Comparison of ENCODE assay signal across 8 cellular contexts in genomic region chr3:195954752-195955119, GRCh38. TPM values are rescaled to one million over a fixed set of nuclear protein-coding genes. Genes with fewer than 3 reads are reported as not detected.
DNase-seq lines count a peak whose midpoint lies in the region; ATAC-seq and TF ChIP-seq lines count a peak whose summit lies in the region.
"Not testable (repeated sequence)": the region's sequence is repeated elsewhere in the genome, so short reads cannot be mapped to it uniquely, and the experiment has no call there.

No MANE protein-coding gene starts in this region.

- H3K27ac ChIP-seq in CD8-positive, alpha-beta memory T cell (ENCODE audit: low read depth, low read length): not testable (repeated sequence)

- ATAC-seq in GM21515 (IDR thresholded peaks at IDR 0.05; ENCODE audit: unreplicated experiment): peak; percentile 46
- ATAC-seq in HG03135 (IDR thresholded peaks at IDR 0.05; ENCODE audit: unreplicated experiment): peak; percentile 51
- ATAC-seq in SK-N-SH treated with all-trans-retinoic acid at 6 μM for 48 hours: peak; percentile 68
- ATAC-seq in natural killer cell: peak; percentile 41 to 61 (median 53)

- intact Hi-C loops in activated naive CD4-positive, alpha-beta T cell treated with anti-CD3 and anti-CD28 coated beads for 36 hours (cut with micrococcal nuclease): loop anchor here (5.0 kb wide), 1 partner anchor 37 kb away; no protein-coding TSS in a partner anchor
- intact Hi-C loops in natural killer cell (cut with micrococcal nuclease): not testable (repeated sequence)

- H3K27me3 ChIP-seq in CD8-positive, alpha-beta memory T cell (ENCODE audit: insufficient read depth, low read length, poor library complexity, severe bottlenecking): not testable (repeated sequence)

- peaks cover 11 to 27% (median 25%) of the 10 kb centered on the region in 3 donors for H3K4me1 Mint-ChIP-seq in CD8-positive, alpha-beta memory T cell
- H3K4me1 Mint-ChIP-seq in activated naive CD4-positive, alpha-beta T cell treated with anti-CD3 and anti-CD28 coated beads for 36 hours (ENCODE audit: low read depth): peaks cover 32% of the 10 kb centered on the region
- peaks cover 12 to 13% of the 10 kb centered on the region in 2 donors for H3K4me1 Mint-ChIP-seq in natural killer cell

- not testable (repeated sequence) for H3K36me3 ChIP-seq in CD8-positive, alpha-beta memory T cell (ENCODE audit: insufficient read depth, low read length)

- CTCF ChIA-PET in CD8-positive, alpha-beta memory T cell (lab: Charles Lee); activated naive CD4-positive, alpha-beta T cell treated with anti-CD3 and anti-CD28 coated beads for 36 hours (lab: Charles Lee): not testable (repeated sequence)

- not testable (repeated sequence) for H3K9me3 Mint-ChIP-seq in CD8-positive, alpha-beta memory T cell; activated naive CD4-positive, alpha-beta T cell treated with anti-CD3 and anti-CD28 coated beads for 36 hours; natural killer cell

- not testable (repeated sequence) for TF ChIP-seq CTCF in fibroblast of pulmonary artery (IDR thresholded peaks at IDR 0.05; ENCODE audit: low read length, missing control alignments); natural killer cell (IDR thresholded peaks at IDR 0.05)

- peak in 1 of 5 donors; percentile 20 for DNase-seq in CD8-positive, alpha-beta memory T cell
- not testable (repeated sequence) for DNase-seq in activated naive CD4-positive, alpha-beta T cell treated with anti-CD3 and anti-CD28 coated beads for 36 hours; fibroblast of pulmonary artery (ENCODE audit: low read depth)
- peak; percentile 40 for DNase-seq in natural killer cell
- peak; percentile 38 to 43 for DNase-seq in stimulated activated CD8-positive, alpha-beta memory T cell treated with anti-CD3 and anti-CD28 coated beads, Interleukin-2, amount 100 ng/mL, for 48 hours (ENCODE audit: low read depth in 2 of 2)

- H3K27ac Mint-ChIP-seq in CD8-positive, alpha-beta memory T cell: peak overlapping the region in 5 of 8 donors; percentile 38 to 83 (median 77)
- H3K27ac Mint-ChIP-seq in activated naive CD4-positive, alpha-beta T cell treated with anti-CD3 and anti-CD28 coated beads for 36 hours: peak overlapping the region; percentile 71
- H3K27ac Mint-ChIP-seq in natural killer cell: peak overlapping the region; percentile 26 to 83

- not testable (repeated sequence) for H3K4me1 ChIP-seq in CD8-positive, alpha-beta memory T cell (ENCODE audit: insufficient read depth, low read length)

- H3K27me3 Mint-ChIP-seq in CD8-positive, alpha-beta memory T cell; activated naive CD4-positive, alpha-beta T cell treated with anti-CD3 and anti-CD28 coated beads for 36 hours (ENCODE audit: low read depth); natural killer cell (ENCODE audit: low read depth in 2 of 2): not testable (repeated sequence)

- POLR2A ChIA-PET in CD8-positive, alpha-beta memory T cell (lab: Charles Lee): not testable (repeated sequence)

- peaks cover 0 to 15% (median 7%) of the 10 kb centered on the region in 3 donors for H3K36me3 Mint-ChIP-seq in CD8-positive, alpha-beta memory T cell
- not testable (repeated sequence) for H3K36me3 Mint-ChIP-seq in activated naive CD4-positive, alpha-beta T cell treated with anti-CD3 and anti-CD28 coated beads for 36 hours (ENCODE audit: low read depth); natural killer cell

- peak overlapping the region; percentile 62 to 90 (median 83) for H3K4me3 Mint-ChIP-seq in CD8-positive, alpha-beta memory T cell
- H3K4me3 Mint-ChIP-seq in activated naive CD4-positive, alpha-beta T cell treated with anti-CD3 and anti-CD28 coated beads for 36 hours: peak overlapping the region; percentile 80
- H3K4me3 Mint-ChIP-seq in natural killer cell: peak overlapping the region; percentile 81

- not testable (repeated sequence) for H3K9me3 ChIP-seq in CD8-positive, alpha-beta memory T cell (ENCODE audit: low read length)

- not testable (repeated sequence) for H3K4me3 ChIP-seq in CD8-positive, alpha-beta memory T cell (ENCODE audit: low read length)
- peak overlapping the region; percentile 50 for H3K4me3 ChIP-seq in fibroblast of pulmonary artery (replicated peaks; ENCODE audit: low read depth, low read length)

RNA-seq across cellular contexts. Expression of gene TNK2, which starts 46.4 kb away (rescaled TPM):
- total RNA-seq in CD8-positive, alpha-beta memory T cell: 10 to 100 TPM; 71.4 to 74.5 TPM
- polyA plus RNA-seq in CD8-positive, alpha-beta memory T cell: 4.7 TPM
- total RNA-seq in activated naive CD4-positive, alpha-beta T cell treated with anti-CD3 and anti-CD28 coated beads for 36 hours: 10 to 100 TPM; 40.0 to 46.6 TPM
- 100 to 1,000 TPM; 169 to 207 (median 171) TPM for total RNA-seq in natural killer cell
